ENCODE assay signal across 8 cellular contexts in the genomic region with DNA sequence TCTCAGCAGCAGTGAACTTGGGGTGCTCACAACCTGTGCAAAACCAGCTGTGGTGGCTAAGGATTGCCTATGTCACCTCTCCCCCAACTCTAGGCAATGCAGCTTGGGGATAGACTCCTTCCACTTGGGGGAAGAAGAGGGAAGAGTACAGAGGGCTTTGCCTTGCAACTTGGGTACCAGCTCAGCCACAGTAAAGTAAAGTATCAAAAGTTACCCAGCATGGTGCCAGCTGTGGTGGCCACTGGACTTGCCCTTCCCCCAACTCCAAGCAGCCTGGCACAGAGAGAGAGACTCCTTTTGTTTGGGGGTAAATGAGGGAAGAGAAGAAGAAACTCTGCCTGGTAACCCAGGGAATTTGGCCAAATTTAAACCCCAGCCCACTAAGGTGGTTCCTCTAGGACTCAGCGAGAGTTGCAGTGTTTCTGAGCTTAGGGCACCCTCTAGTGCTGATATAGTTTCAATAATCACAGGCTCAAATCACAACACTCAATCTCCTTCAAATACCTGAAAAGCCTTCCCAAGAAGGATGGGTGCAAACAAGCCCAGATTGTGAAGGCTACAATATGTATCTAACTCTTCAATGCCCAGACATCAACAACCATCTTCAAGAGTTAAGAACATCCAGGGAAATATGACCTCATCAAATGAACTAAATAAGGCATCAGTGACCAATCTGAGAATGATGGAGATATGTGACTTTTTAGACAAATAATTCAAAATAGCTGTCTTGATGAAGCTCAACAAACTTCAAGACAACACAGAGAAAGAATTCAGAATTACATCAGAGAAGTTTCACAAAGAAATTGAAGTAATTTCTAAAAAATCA. TPM values are rescaled to one million over a fixed set of nuclear protein-coding genes. Genes with fewer than 3 reads are reported as not detected.
DNase-seq lines count a peak whose midpoint lies in the region; ATAC-seq and TF ChIP-seq lines count a peak whose summit lies in the region.

No MANE protein-coding gene starts in this region.

- H3K27me3 ChIP-seq in H7 (ENCODE audit: control insufficient read depth, insufficient read depth, low read length) = no peaks in the 10 kb centered on the region; the same call in 1 of the 2 replicates
- H3K27me3 ChIP-seq in Panc1 (ENCODE audit: control insufficient read depth, insufficient read depth, low read length) = peaks cover 15% of the 10 kb centered on the region
- H3K27me3 ChIP-seq in left ventricle myocardium inferior (ENCODE audit: low read depth) = peaks cover 23% of the 10 kb centered on the region

- peak; percentile 19 for TF ChIP-seq CTCF in AG09319 (IDR thresholded peaks at IDR 0.05; ENCODE audit: low read depth, low read length)
- TF ChIP-seq CTCF in Panc1 (IDR thresholded peaks at IDR 0.05) = peak; percentile 74
- TF ChIP-seq CTCF in left ventricle myocardium inferior (IDR thresholded peaks at IDR 0.05; ENCODE audit: borderline replicate concordance) = peak; percentile 55

- no peaks in the 10 kb centered on the region for H3K36me3 ChIP-seq in H7 (replicated peaks; ENCODE audit: control insufficient read depth, insufficient read depth, low read length)
- no peaks in the 10 kb centered on the region for H3K36me3 ChIP-seq in Panc1 (ENCODE audit: control insufficient read depth, insufficient read depth, low read length)
- H3K36me3 ChIP-seq in left ventricle myocardium inferior = no peaks in the 10 kb centered on the region

- peak; percentile 93 for ATAC-seq in Panc1
- no peak for ATAC-seq in natural killer cell treated with Interleukin-12 subunit alpha and Interleukin-12 subunit beta and Interleukin-15 and Interleukin-18, amount 100 ng/mL, for 72 hours

- no peak overlapping the region for H3K4me3 Mint-ChIP-seq in natural killer cell treated with Interleukin-12 subunit alpha and Interleukin-12 subunit beta and Interleukin-15 and Interleukin-18, amount 100 ng/mL, for 72 hours
- no peak overlapping the region for H3K4me3 Mint-ChIP-seq in activated T-helper 2 cell treated with anti-CD3 and anti-CD28 coated beads, Interferon-gamma antibody, Interleukin-2, Interleukin-4, amounts not matched to agents 10 μg/mL and 5 μg/mL and 100 μg/mL, durations not matched to agents 14 hours and 24 hours and 36 hours (ENCODE audit: low read depth)

- no peak for DNase-seq in AG09319 (ENCODE audit: extremely low read depth, low read depth)
- peak; percentile 53 for DNase-seq in H7
- peak; percentile 15 for DNase-seq in Panc1 (ENCODE audit: low read depth, low spot score)
- DNase-seq in left ventricle myocardium inferior = no peak
- DNase-seq in natural killer cell treated with Interleukin-12 subunit alpha and Interleukin-12 subunit beta and Interleukin-15 and Interleukin-18, amount 100 ng/mL, for 72 hours (ENCODE audit: low spot score) = no peak
- no peak for DNase-seq in stimulated activated CD4-positive, alpha-beta T cell treated with anti-CD3 and anti-CD28 coated beads, Interleukin-4, amount 100 ng/mL, for 1 hour
- DNase-seq in activated naive CD4-positive, alpha-beta T cell (lab: John Stamatoyannopoulos, UW) = no peak
- no peak for DNase-seq in activated T-helper 2 cell treated with anti-CD3 and anti-CD28 coated beads, Interferon-gamma antibody, Interleukin-2, Interleukin-4, amounts not matched to agents 10 μg/mL and 5 μg/mL and 100 μg/mL, durations not matched to agents 14 hours and 24 hours and 36 hours (ENCODE audit: low spot score)

- H3K9me3 Mint-ChIP-seq in natural killer cell treated with Interleukin-12 subunit alpha and Interleukin-12 subunit beta and Interleukin-15 and Interleukin-18, amount 100 ng/mL, for 72 hours = no peaks in the 10 kb centered on the region
- no peaks in the 10 kb centered on the region for H3K9me3 Mint-ChIP-seq in activated T-helper 2 cell treated with anti-CD3 and anti-CD28 coated beads, Interferon-gamma antibody, Interleukin-2, Interleukin-4, amounts not matched to agents 10 μg/mL and 5 μg/mL and 100 μg/mL, durations not matched to agents 14 hours and 24 hours and 36 hours

- intact Hi-C loops in Panc1 (cut with micrococcal nuclease; ENCODE audit: unreplicated experiment) = loop anchor here (5.0 kb wide), 1 partner anchor 38 kb away; a partner anchor contains a TSS
- intact Hi-C loops in left ventricle myocardium inferior (cut with micrococcal nuclease) = no loop called here
- intact Hi-C loops in activated T-helper 2 cell treated with anti-CD3 and anti-CD28 coated beads, Interferon-gamma antibody, Interleukin-2, Interleukin-4, amounts not matched to agents 10 μg/mL and 5 μg/mL and 100 μg/mL, durations not matched to agents 14 hours and 24 hours and 36 hours (cut with micrococcal nuclease) = no loop called here

- in situ Hi-C loops in Panc1 (cut with HindIII; ENCODE audit: low pct_unique_long_range_greater_than_20kb, low sequenced_read_pairs) = no loop called here

- H3K4me1 Mint-ChIP-seq in natural killer cell treated with Interleukin-12 subunit alpha and Interleukin-12 subunit beta and Interleukin-15 and Interleukin-18, amount 100 ng/mL, for 72 hours (ENCODE audit: low read depth in 2 of 2) = no peaks in the 10 kb centered on the region
- no peaks in the 10 kb centered on the region for H3K4me1 Mint-ChIP-seq in activated T-helper 2 cell treated with anti-CD3 and anti-CD28 coated beads, Interferon-gamma antibody, Interleukin-2, Interleukin-4, amounts not matched to agents 10 μg/mL and 5 μg/mL and 100 μg/mL, durations not matched to agents 14 hours and 24 hours and 36 hours (ENCODE audit: low read depth)

- no TSS peak for BruUV-seq in Panc1 (replicated peaks; lab: Mats Ljungman, UMichigan)

- peaks cover 36 to 61% of the 10 kb centered on the region in 2 donors for H3K27me3 Mint-ChIP-seq in natural killer cell treated with Interleukin-12 subunit alpha and Interleukin-12 subunit beta and Interleukin-15 and Interleukin-18, amount 100 ng/mL, for 72 hours
- peaks cover 50% of the 10 kb centered on the region for H3K27me3 Mint-ChIP-seq in activated T-helper 2 cell treated with anti-CD3 and anti-CD28 coated beads, Interferon-gamma antibody, Interleukin-2, Interleukin-4, amounts not matched to agents 10 μg/mL and 5 μg/mL and 100 μg/mL, durations not matched to agents 14 hours and 24 hours and 36 hours (ENCODE audit: low read depth)

- no peaks in the 10 kb centered on the region for H3K36me3 Mint-ChIP-seq in natural killer cell treated with Interleukin-12 subunit alpha and Interleukin-12 subunit beta and Interleukin-15 and Interleukin-18, amount 100 ng/mL, for 72 hours
- no peaks in the 10 kb centered on the region for H3K36me3 Mint-ChIP-seq in activated T-helper 2 cell treated with anti-CD3 and anti-CD28 coated beads, Interferon-gamma antibody, Interleukin-2, Interleukin-4, amounts not matched to agents 10 μg/mL and 5 μg/mL and 100 μg/mL, durations not matched to agents 14 hours and 24 hours and 36 hours (ENCODE audit: low read depth)

- no peak overlapping the region for H3K27ac Mint-ChIP-seq in natural killer cell treated with Interleukin-12 subunit alpha and Interleukin-12 subunit beta and Interleukin-15 and Interleukin-18, amount 100 ng/mL, for 72 hours
- no peak overlapping the region for H3K27ac Mint-ChIP-seq in activated T-helper 2 cell treated with anti-CD3 and anti-CD28 coated beads, Interferon-gamma antibody, Interleukin-2, Interleukin-4, amounts not matched to agents 10 μg/mL and 5 μg/mL and 100 μg/mL, durations not matched to agents 14 hours and 24 hours and 36 hours

- H3K4me3 ChIP-seq in H7 (ENCODE audit: insufficient read depth, low read depth, low read length) = no peak overlapping the region
- no peak overlapping the region for H3K4me3 ChIP-seq in Panc1 (ENCODE audit: low read depth in 2 of 2, low read length in 2 of 2)
- H3K4me3 ChIP-seq in left ventricle myocardium inferior = no peak overlapping the region

- H3K9me3 ChIP-seq in Panc1 (ENCODE audit: control insufficient read depth, insufficient read depth, low read depth, low read length) (no peaks in the 10 kb centered on the region), left ventricle myocardium inferior (replicated peaks) (no peaks in the 10 kb centered on the region)

- H3K27ac ChIP-seq in Panc1 (ENCODE audit: low read length) (no peak overlapping the region), left ventricle myocardium inferior (replicated peaks) (peak overlapping the region; percentile 19)

- CTCF ChIA-PET in Panc1 (lab: Charles Lee) = interaction anchor here (0.7 kb wide), 1 partner anchor 25 kb away, joined by 3 read pairs; no protein-coding TSS in a partner anchor

- no peaks in the 10 kb centered on the region for H3K4me1 ChIP-seq in Panc1 (ENCODE audit: control insufficient read depth, insufficient read depth, low read length)
- H3K4me1 ChIP-seq in left ventricle myocardium inferior = peaks cover 22% of the 10 kb centered on the region

- POLR2A ChIA-PET in Panc1 (lab: Charles Lee) = no interaction called here

RNA-seq across cellular contexts. Expression of a gene that starts 7.6 kb away (rescaled TPM):
- not detected in 2 replicates for total RNA-seq in H7 (2014; rRNA removed; shearing (Covaris generic))
- total RNA-seq in Panc1 (2021; ENCODE audit: unreplicated experiment) (not detected), left ventricle myocardium inferior (not detected)
- not detected for polyA plus RNA-seq in Panc1 (2012; ENCODE audit: insufficient read length)
- not detected for total RNA-seq in natural killer cell treated with Interleukin-12 subunit alpha and Interleukin-12 subunit beta and Interleukin-15 and Interleukin-18, amount 100 ng/mL, for 72 hours
- not detected in 2 replicates for total RNA-seq in activated T-helper 2 cell treated with anti-CD3 and anti-CD28 coated beads, Interferon-gamma antibody, Interleukin-2, Interleukin-4, amounts not matched to agents 10 μg/mL and 5 μg/mL and 100 μg/mL, durations not matched to agents 14 hours and 24 hours and 36 hours

RNA-seq across cellular contexts. Expression of a gene that starts 30.0 kb away (rescaled TPM):
- not detected in 2 replicates for total RNA-seq in H7 (2014; rRNA removed; shearing (Covaris generic))
- not detected for total RNA-seq in Panc1 (2021; ENCODE audit: unreplicated experiment)
- not detected for polyA plus RNA-seq in Panc1 (2012; ENCODE audit: insufficient read length)
- not detected for total RNA-seq in left ventricle myocardium inferior
- total RNA-seq in natural killer cell treated with Interleukin-12 subunit alpha and Interleukin-12 subunit beta and Interleukin-15 and Interleukin-18, amount 100 ng/mL, for 72 hours = not detected
- not detected in 2 replicates for total RNA-seq in activated T-helper 2 cell treated with anti-CD3 and anti-CD28 coated beads, Interferon-gamma antibody, Interleukin-2, Interleukin-4, amounts not matched to agents 10 μg/mL and 5 μg/mL and 100 μg/mL, durations not matched to agents 14 hours and 24 hours and 36 hours

RNA-seq across cellular contexts. Expression of a gene that starts 38.0 kb away (rescaled TPM):
- not detected in 2 replicates for total RNA-seq in H7 (2014; rRNA removed; shearing (Covaris generic))
- total RNA-seq in Panc1 (2021; ENCODE audit: unreplicated experiment) (0.10 TPM), left ventricle myocardium inferior (not detected)
- polyA plus RNA-seq in Panc1 (2012; ENCODE audit: insufficient read length) = 0.10 TPM
- total RNA-seq in natural killer cell treated with Interleukin-12 subunit alpha and Interleukin-12 subunit beta and Interleukin-15 and Interleukin-18, amount 100 ng/mL, for 72 hours = not detected
- total RNA-seq in activated T-helper 2 cell treated with anti-CD3 and anti-CD28 coated beads, Interferon-gamma antibody, Interleukin-2, Interleukin-4, amounts not matched to agents 10 μg/mL and 5 μg/mL and 100 μg/mL, durations not matched to agents 14 hours and 24 hours and 36 hours = not detected in 2 replicates

Comparison
In these comparisons a context has a peak if more than half of its experiments do, and no peak if none do; other contexts are left out.
1. DNase-seq: peak in H7 (single experiment) and Panc1 (single experiment); none in AG09319 (single experiment), left ventricle myocardium inferior (single experiment), natural killer cell treated with Interleukin-12 subunit alpha and Interleukin-12 subunit beta and Interleukin-15 and Interleukin-18, amount 100 ng/mL, for 72 hours (single experiment), stimulated activated CD4-positive, alpha-beta T cell treated with anti-CD3 and anti-CD28 coated beads, Interleukin-4, amount 100 ng/mL, for 1 hour (single experiment), activated naive CD4-positive, alpha-beta T cell (0 of 4) and activated T-helper 2 cell treated with anti-CD3 and anti-CD28 coated beads, Interferon-gamma antibody, Interleukin-2, Interleukin-4, amounts not matched to agents 10 μg/mL and 5 μg/mL and 100 μg/mL, durations not matched to agents 14 hours and 24 hours and 36 hours (single experiment).
2. CTCF ChIP-seq: peak in every context shown above with its lines; median percentile 74 in Panc1; 55 in left ventricle myocardium inferior; 19 in AG09319.